In genomic region chr16:89764711-89765201, GRCh38 we compare ENCODE assay signal across 8 cellular contexts. TPM values are rescaled to one million over a fixed set of nuclear protein-coding genes. Genes with fewer than 3 reads are reported as not detected.
DNase-seq lines count a peak whose midpoint lies in the region; ATAC-seq and TF ChIP-seq lines count a peak whose summit lies in the region.

No MANE protein-coding gene starts in this region.

- DNase-seq in T-cell (peak in 23 of 34 experiments; percentile 8 to 54 (median 25)), NCI-H2196 treated with DMSO at 0.1 percent for 48 hours (lab: John Stamatoyannopoulos, UW; ENCODE audit: unreplicated experiment) (no peak), NCI-H187 treated with DMSO at 0.1 percent for 48 hours (lab: John Stamatoyannopoulos, UW) (no peak), NCI-H226 (no peak)
- DNase-seq in stimulated activated CD8-positive, alpha-beta memory T cell treated with anti-CD3 and anti-CD28 coated beads, Interleukin-15, amount 100 ng/mL, for 4 hours (ENCODE audit: low read depth in 2 of 2) = peak; percentile 13 to 30

- no peak for TF ChIP-seq EP300 in gastroesophageal sphincter (IDR thresholded peaks at IDR 0.05)

- no peak for TF ChIP-seq CTCF in gastroesophageal sphincter (IDR thresholded peaks at IDR 0.05)

- H3K9me3 Mint-ChIP-seq in T-cell = no peaks in the 10 kb centered on the region

- no peaks in the 10 kb centered on the region for H3K36me3 ChIP-seq in gastroesophageal sphincter

- no peaks in the 10 kb centered on the region for H3K36me3 Mint-ChIP-seq in T-cell

- H3K27ac Mint-ChIP-seq in T-cell = peak overlapping the region; percentile 92 to 93

- CTCF ChIA-PET in T-cell (lab: Charles Lee) = no interaction called here

- peak overlapping the region; percentile 76 to 82 (median 80) for H3K4me3 Mint-ChIP-seq in T-cell

- H3K27ac ChIP-seq in gastroesophageal sphincter = peak overlapping the region in 2 of 4 donors; percentile 10 to 17

- H3K4me3 ChIP-seq in gastroesophageal sphincter = no peak overlapping the region

- no peaks in the 10 kb centered on the region for H3K4me1 ChIP-seq in gastroesophageal sphincter

- peaks cover 31 to 47% (median 47%) of the 10 kb centered on the region in 3 donors for H3K4me1 Mint-ChIP-seq in T-cell

- no peak for TF ChIP-seq POLR2A in gastroesophageal sphincter (IDR thresholded peaks at IDR 0.05)

- H3K27me3 Mint-ChIP-seq in T-cell = no peaks in the 10 kb centered on the region

- ATAC-seq in GM19023 (IDR thresholded peaks at IDR 0.05; ENCODE audit: unreplicated experiment) (peak; percentile 86), HG02973 (IDR thresholded peaks at IDR 0.05; ENCODE audit: unreplicated experiment) (peak; percentile 80), T-cell (replicated peaks in 1 of 4) (peak; percentile 44 to 69 (median 60)), gastroesophageal sphincter (peak; percentile 56)

- WGBS in gastroesophageal sphincter (ENCODE audit: low coverage in 1 of 2), 2 donors = 80% methylated on average over 5 of the region's 18 CpGs; no CpG with 5 or more reads in 1 of the 2 donors

- H3K9me3 ChIP-seq in gastroesophageal sphincter = no peaks in the 10 kb centered on the region

- no peaks in the 10 kb centered on the region for H3K27me3 ChIP-seq in gastroesophageal sphincter

- POLR2A ChIA-PET in T-cell (lab: Charles Lee) = interaction anchor here in 1 of 2 donors (0.6 kb wide), 1 partner anchor 38 kb away, joined by 3 read pairs; no protein-coding TSS in a partner anchor

RNA-seq across cellular contexts. Expression of gene ZNF276, which starts 43.4 kb away (rescaled TPM):
- total RNA-seq in T-cell = 100 to 1,000 TPM; 131 to 203 (median 195) TPM
- 10 to 100 TPM; 16.7 to 45.8 (median 18.2) TPM for total RNA-seq in gastroesophageal sphincter

RNA-seq across cellular contexts. Expression of gene VPS9D1, which starts 44.1 kb away (rescaled TPM):
- total RNA-seq in T-cell (10 to 100 TPM; 15.5 to 28.8 (median 24.5) TPM), gastroesophageal sphincter (10 to 100 TPM in 1 of 4 donors, 1 to 10 TPM in 3; 4.4 to 10.1 (median 7.3) TPM)

RNA-seq across cellular contexts. Expression of gene FANCA, which starts 51.7 kb away (rescaled TPM):
- total RNA-seq in T-cell = 1 to 10 TPM; 7.1 to 8.3 (median 7.8) TPM
- 1 to 10 TPM in 1 of 4 donors, under 1 TPM in 3; 0.54 to 7.1 (median 0.76) TPM for total RNA-seq in gastroesophageal sphincter

Comparison
In these comparisons a context has a peak if more than half of its experiments do, and no peak if none do; other contexts are left out.
1. DNase-seq: peak in T-cell (23 of 34) and stimulated activated CD8-positive, alpha-beta memory T cell treated with anti-CD3 and anti-CD28 coated beads, Interleukin-15, amount 100 ng/mL, for 4 hours (2 of 2); none in NCI-H2196 treated with DMSO at 0.1 percent for 48 hours (single experiment), NCI-H187 treated with DMSO at 0.1 percent for 48 hours (single experiment) and NCI-H226 (single experiment).
2. Peak in every context shown above with its lines, with median percentiles within 50 percentile points of each other: ATAC-seq.